ENCODE assay signal across 18 cellular contexts in genomic region chr14:78010688-78011087, GRCh38.
DNase-seq lines count a peak whose midpoint lies in the region; ATAC-seq and TF ChIP-seq lines count a peak whose summit lies in the region.
"Had no signal": no experiment of that assay in that cellular context is flagged by ENCODE, and none has a peak within 500 bp of the region (broad histone marks: within the 10 kb centered on the region; RNA-seq: fewer than 3 reads in every experiment).

No MANE protein-coding gene starts in this region.

- H4K20me1 ChIP-seq in PC-3 (ENCODE audit: low read length) (no peaks in the 10 kb centered on the region), GM23338 (replicated peaks; ENCODE audit: insufficient read depth) (no peaks in the 10 kb centered on the region)

- ATAC-seq in PC-3: peak; percentile 59
- ATAC-seq in left lung: peak; percentile 26
- ATAC-seq in GM23338: no peak
- ATAC-seq: activated T-cell treated with anti-CD3 and anti-CD28 coated beads, Interleukin-2, amount 50 U/mL, for 72 hours; WTC11 had no signal

- H3K4me2 ChIP-seq in PC-3 (ENCODE audit: low read length): no peak overlapping the region
- H3K4me2 ChIP-seq in GM23338: no peak overlapping the region

- DNase-seq in ELR (ENCODE audit: low read depth) (peak; percentile 43), PC-3 (peak; percentile 65), epithelial cell of prostate (ENCODE audit: low read depth, low spot score) (peak; percentile 95), left lung (no peak), HPDE6-E6E7 (ENCODE audit: extremely low spot score) (no peak), GM23338 (ENCODE audit: low spot score) (no peak), NCI-H1436 treated with DMSO at 0.1 percent for 48 hours (lab: John Stamatoyannopoulos, UW) (no peak)
- no peak for DNase-seq in stimulated activated CD4-positive, alpha-beta T cell treated with anti-CD3 and anti-CD28 coated beads, Interleukin-4, amount 100 ng/mL, for 24 hours
- DNase-seq: activated naive CD8-positive, alpha-beta T cell treated with anti-CD3 and anti-CD28 coated beads for 36 hours; activated T-cell treated with anti-CD3 and anti-CD28 coated beads, Interleukin-2, amount 50 U/mL, for 72 hours; Calu3; central memory CD4-positive, alpha-beta T cell; NCI-H1092 treated with DMSO at 0.1 percent for 48 hours; stimulated activated CD4-positive, alpha-beta T cell treated with anti-CD3 and anti-CD28 coated beads, Interleukin-4, amount 100 ng/mL, for 4 hours had no signal

- H3K27ac ChIP-seq in PC-3 (ENCODE audit: low read length) (no peak overlapping the region), epithelial cell of prostate (no peak overlapping the region), left lung (no peak overlapping the region), GM23338 (ENCODE audit: low read depth) (no peak overlapping the region)
- H3K27ac ChIP-seq: suprapubic skin had no signal

- H3K4me1 Mint-ChIP-seq in GM23338: no peaks in the 10 kb centered on the region
- H3K4me1 Mint-ChIP-seq: activated naive CD8-positive, alpha-beta T cell treated with anti-CD3 and anti-CD28 coated beads for 36 hours; B cell; WTC11 had no signal

- peaks cover 3% of the 10 kb centered on the region for H3K4me1 ChIP-seq in PC-3 (ENCODE audit: insufficient read depth, low read length)
- no peaks in the 10 kb centered on the region for H3K4me1 ChIP-seq in left lung
- no peaks in the 10 kb centered on the region for H3K4me1 ChIP-seq in GM23338 (ENCODE audit: insufficient read depth)
- H3K4me1 ChIP-seq: suprapubic skin had no signal

- H3K9me3 ChIP-seq in PC-3 (ENCODE audit: low read length) (no peaks in the 10 kb centered on the region), left lung (no peaks in the 10 kb centered on the region)
- H3K9me3 ChIP-seq: suprapubic skin had no signal

- no peak overlapping the region for H3K27ac Mint-ChIP-seq in GM23338
- H3K27ac Mint-ChIP-seq: activated naive CD8-positive, alpha-beta T cell treated with anti-CD3 and anti-CD28 coated beads for 36 hours; activated T-cell treated with anti-CD3 and anti-CD28 coated beads, Interleukin-2, amount 50 U/mL, for 72 hours; B cell; T-helper 1 cell treated with Interleukin-12 subunit alpha and Interleukin-12 subunit beta and Interleukin-4 antibody, amounts not matched to agents 30 μg/mL and 1 μg/mL, for 36 hours; WTC11 had no signal

- BruUV-seq in PC-3 (replicated peaks; lab: Mats Ljungman, UMichigan): no TSS peak

- H3K27me3 ChIP-seq in PC-3 (ENCODE audit: low read length) (peaks cover 3% of the 10 kb centered on the region; the same call in 1 of the 2 replicates), left lung (no peaks in the 10 kb centered on the region), GM23338 (ENCODE audit: insufficient read depth) (no peaks in the 10 kb centered on the region)
- H3K27me3 ChIP-seq: suprapubic skin had no signal

- no peak overlapping the region for H3K4me3 Mint-ChIP-seq in GM23338
- H3K4me3 Mint-ChIP-seq: activated naive CD8-positive, alpha-beta T cell treated with anti-CD3 and anti-CD28 coated beads for 36 hours; activated T-cell treated with anti-CD3 and anti-CD28 coated beads, Interleukin-2, amount 50 U/mL, for 72 hours; B cell; T-helper 1 cell treated with Interleukin-12 subunit alpha and Interleukin-12 subunit beta and Interleukin-4 antibody, amounts not matched to agents 30 μg/mL and 1 μg/mL, for 36 hours; WTC11 had no signal

- CTCF ChIA-PET in PC-3 (lab: Charles Lee): no interaction called here

- TF ChIP-seq CTCF in PC-3 (conservative IDR thresholded peaks at IDR 0.05; ENCODE audit: low read depth, low read length) (no peak), left lung (IDR thresholded peaks at IDR 0.05) (no peak), GM23338 (conservative IDR thresholded peaks at IDR 0.05; ENCODE audit: low read depth in 2 of 2) (no peak)

- peaks cover 1% of the 10 kb centered on the region for H3K27me3 Mint-ChIP-seq in GM23338 (ENCODE audit: insufficient read depth, low read depth, poor library complexity)

- H3K9me3 Mint-ChIP-seq in GM23338: peaks cover under 1% of the 10 kb centered on the region; the same call in 1 of the 3 replicates

- no peak overlapping the region for H3K4me3 ChIP-seq in PC-3 (ENCODE audit: low read length)
- no peak overlapping the region for H3K4me3 ChIP-seq in left lung
- no peak overlapping the region for H3K4me3 ChIP-seq in GM23338
- H3K4me3 ChIP-seq: suprapubic skin had no signal

- POLR2A ChIA-PET in PC-3 (lab: Charles Lee; ENCODE audit: unreplicated experiment): interaction anchor here (0.6 kb wide), 1 partner anchor 299 kb away, joined by 4 read pairs; no protein-coding TSS in a partner anchor

- intact Hi-C loops in PC-3 (cut with micrococcal nuclease): no loop called here
- intact Hi-C loops in left lung (cut with DNase I): no loop called here

- H3K9me2 ChIP-seq in PC-3 (replicated peaks; ENCODE audit: low read length): no peaks in the 10 kb centered on the region
- no peaks in the 10 kb centered on the region for H3K9me2 ChIP-seq in GM23338 (ENCODE audit: insufficient read depth)

- no peaks in the 10 kb centered on the region for H3K36me3 ChIP-seq in PC-3 (ENCODE audit: low read depth, low read length)
- no peaks in the 10 kb centered on the region for H3K36me3 ChIP-seq in left lung
- H3K36me3 ChIP-seq in GM23338 (ENCODE audit: insufficient read depth): no peaks in the 10 kb centered on the region
- H3K36me3 ChIP-seq: suprapubic skin had no signal

- no peaks in the 10 kb centered on the region; the same call in 2 of the 3 replicates for H3K36me3 Mint-ChIP-seq in GM23338 (ENCODE audit: low read depth)
- H3K36me3 Mint-ChIP-seq: activated naive CD8-positive, alpha-beta T cell treated with anti-CD3 and anti-CD28 coated beads for 36 hours; WTC11 had no signal

- no peak overlapping the region for H3K9ac ChIP-seq in PC-3 (ENCODE audit: low read length)

- no peaks in the 10 kb centered on the region for H3K79me2 ChIP-seq in PC-3 (ENCODE audit: low read length)
- no peaks in the 10 kb centered on the region for H3K79me2 ChIP-seq in GM23338 (replicated peaks; ENCODE audit: insufficient read depth)

- H3F3A ChIP-seq in PC-3 (ENCODE audit: low read length, unreplicated experiment): no peaks in the 10 kb centered on the region
- H3F3A ChIP-seq in GM23338 (replicated peaks; ENCODE audit: low read depth): no peaks in the 10 kb centered on the region

- H2AFZ ChIP-seq in PC-3 (ENCODE audit: low read length): no peak overlapping the region
- H2AFZ ChIP-seq in GM23338: no peak overlapping the region

TF ChIP-seq in GM23338, 12 proteins besides CTCF, POLR2A, EP300 and RAD21 (continues in another document):
- TF ChIP-seq STAT1 (IDR thresholded peaks at IDR 0.05; ENCODE audit: unreplicated experiment) (no peak), CREB1 (CRISPR knock-in tag; IDR thresholded peaks at IDR 0.05; ENCODE audit: low read depth) (no peak), JUNB (IDR thresholded peaks at IDR 0.05; ENCODE audit: unreplicated experiment) (no peak), ZNF114 (CRISPR knock-in tag; IDR thresholded peaks at IDR 0.05) (no peak), NANOG (IDR thresholded peaks at IDR 0.05; ENCODE audit: borderline replicate concordance) (no peak), EZH2phosphoT487 (IDR thresholded peaks at IDR 0.05; ENCODE audit: unreplicated experiment) (no peak), ZNF331 (CRISPR knock-in tag; IDR thresholded peaks at IDR 0.05; ENCODE audit: low read depth) (no peak), REST (IDR thresholded peaks at IDR 0.05; ENCODE audit: unreplicated experiment) (no peak)

Comparison
In these comparisons a context has a peak if more than half of its experiments do, and no peak if none do; other contexts are left out.
1. DNase-seq: peak in ELR (single experiment), PC-3 (single experiment) and epithelial cell of prostate (single experiment); none in left lung (0 of 2), HPDE6-E6E7 (single experiment), stimulated activated CD4-positive, alpha-beta T cell treated with anti-CD3 and anti-CD28 coated beads, Interleukin-4, amount 100 ng/mL, for 24 hours (single experiment), GM23338 (single experiment) and NCI-H1436 treated with DMSO at 0.1 percent for 48 hours (single experiment).